Comparison of ENCODE assay signal across 29 cellular contexts in the genomic region with DNA sequence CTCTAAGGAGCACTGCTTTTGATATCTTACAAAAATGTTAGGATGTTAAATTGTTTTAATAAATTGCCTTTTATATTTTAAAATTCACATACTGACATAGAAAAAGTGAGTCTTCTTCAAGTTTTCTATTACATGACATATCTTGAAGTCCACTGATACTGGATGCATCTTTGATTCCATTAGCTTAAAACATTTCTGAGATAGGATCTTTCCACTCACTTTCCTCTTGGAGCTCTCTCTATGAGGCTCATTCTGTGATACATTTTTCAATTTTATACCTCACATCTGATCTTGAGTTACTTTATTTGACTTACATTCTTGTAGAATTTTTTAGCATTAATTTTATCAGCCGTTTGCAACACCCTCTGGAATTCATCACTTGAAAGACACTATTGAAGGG.
"Had no signal": no experiment of that assay in that cellular context is flagged by ENCODE, and none has a peak within 500 bp of the region (broad histone marks: within the 10 kb centered on the region; RNA-seq: fewer than 3 reads in every experiment).

No MANE protein-coding gene starts in this region.

- H3K36me3 Mint-ChIP-seq: stimulated activated effector memory CD8-positive, alpha-beta T cell treated with anti-CD3 and anti-CD28 coated beads, Interleukin-12 subunit alpha, Interleukin-12 subunit beta, amount 100 ng/mL, for 72 hours; stimulated activated memory B cell treated with anti-CD40 and anti-IgM and Interleukin-4, amounts not matched to agents 10 μg/mL and 1 μg/mL and 100 μg/mL, for 72 hours; stimulated activated naive B cell treated with anti-CD40 and anti-IgM and Interleukin-4, amounts not matched to agents 10 μg/mL and 1 μg/mL and 100 μg/mL, for 72 hours; type B pancreatic cell had no signal

- H3K27me3 ChIP-seq: suprapubic skin, testis, thyroid gland, tibial nerve, transverse colon, upper lobe of left lung, upper lobe of right lung, uterus, vagina had no signal

- H3K4me3 Mint-ChIP-seq: stimulated activated effector memory CD8-positive, alpha-beta T cell treated with anti-CD3 and anti-CD28 coated beads, Interleukin-12 subunit alpha, Interleukin-12 subunit beta, amount 100 ng/mL, for 72 hours; stimulated activated memory B cell treated with anti-CD40 and anti-IgM and Interleukin-4, amounts not matched to agents 10 μg/mL and 1 μg/mL and 100 μg/mL, for 72 hours; stimulated activated naive B cell treated with anti-CD40 and anti-IgM and Interleukin-4, amounts not matched to agents 10 μg/mL and 1 μg/mL and 100 μg/mL, for 72 hours; stimulated activated naive CD8-positive, alpha-beta T cell treated with anti-CD3 and anti-CD28 coated beads, Interleukin-15, amount 100 ng/mL, for 72 hours; stimulated activated naive CD8-positive, alpha-beta T cell treated with anti-CD3 and anti-CD28 coated beads, Interleukin-15, Interleukin-2, amounts not matched to agents 100 ng/mL and 50 ng/mL, for 24 hours; type B pancreatic cell had no signal

- DNase-seq: stimulated activated CD4-positive, alpha-beta T cell treated with anti-CD3 and anti-CD28 coated beads, Interleukin-2, amount 100 ng/mL, for 48 hours; stimulated activated CD4-positive, alpha-beta T cell treated with anti-CD3 and anti-CD28 coated beads, Interleukin-4, amount 100 ng/mL, for 1 hour; stimulated activated CD4-positive, alpha-beta T cell treated with anti-CD3 and anti-CD28 coated beads, Interleukin-4, amount 100 ng/mL, for 24 hours; stimulated activated CD4-positive, alpha-beta T cell treated with anti-CD3 and anti-CD28 coated beads, Interleukin-4, amount 100 ng/mL, for 4 hours; stimulated activated CD8-positive, alpha-beta memory T cell treated with anti-CD3 and anti-CD28 coated beads, Interleukin-4, amount 100 ng/mL, for 48 hours; stimulated activated naive B cell treated with anti-CD40 and anti-IgM and Interleukin-4, amounts not matched to agents 10 μg/mL and 1 μg/mL and 100 μg/mL, for 72 hours; stimulated activated naive CD4-positive, alpha-beta T cell; stimulated activated naive CD4-positive, alpha-beta T cell treated with Interleukin-2 at 50 U/mL for 16 hours; stimulated activated naive CD8-positive, alpha-beta T cell treated with anti-CD3 and anti-CD28 coated beads, Interleukin-15, amount 100 ng/mL, for 72 hours; stimulated activated naive CD8-positive, alpha-beta T cell treated with anti-CD3 and anti-CD28 coated beads, Interleukin-15, Interleukin-2, amounts not matched to agents 100 U/mL and 50 U/mL, for 24 hours; stomach; substantia nigra; testis; thyroid gland; tibial artery; transverse colon; trophoblast cell; upper lobe of left lung; upper lobe of right lung; uterus had no signal

- H3K4me1 Mint-ChIP-seq: stimulated activated effector memory CD8-positive, alpha-beta T cell treated with anti-CD3 and anti-CD28 coated beads, Interleukin-12 subunit alpha, Interleukin-12 subunit beta, amount 100 ng/mL, for 72 hours; stimulated activated memory B cell treated with anti-CD40 and anti-IgM and Interleukin-4, amounts not matched to agents 10 μg/mL and 1 μg/mL and 100 μg/mL, for 72 hours; stimulated activated naive B cell treated with anti-CD40 and anti-IgM and Interleukin-4, amounts not matched to agents 10 μg/mL and 1 μg/mL and 100 μg/mL, for 72 hours; stimulated activated naive CD8-positive, alpha-beta T cell treated with anti-CD3 and anti-CD28 coated beads, Interleukin-15, amount 100 ng/mL, for 72 hours had no signal

- FAIRE-seq: urothelium cell line had no signal

- H3K27ac Mint-ChIP-seq: stimulated activated effector memory CD8-positive, alpha-beta T cell treated with anti-CD3 and anti-CD28 coated beads, Interleukin-12 subunit alpha, Interleukin-12 subunit beta, amount 100 ng/mL, for 72 hours; stimulated activated memory B cell treated with anti-CD40 and anti-IgM and Interleukin-4, amounts not matched to agents 10 μg/mL and 1 μg/mL and 100 μg/mL, for 72 hours; stimulated activated naive B cell treated with anti-CD40 and anti-IgM and Interleukin-4, amounts not matched to agents 10 μg/mL and 1 μg/mL and 100 μg/mL, for 72 hours; stimulated activated naive CD8-positive, alpha-beta T cell treated with anti-CD3 and anti-CD28 coated beads, Interleukin-15, amount 100 ng/mL, for 72 hours; stimulated activated naive CD8-positive, alpha-beta T cell treated with anti-CD3 and anti-CD28 coated beads, Interleukin-15, Interleukin-2, amounts not matched to agents 100 ng/mL and 50 ng/mL, for 24 hours; type B pancreatic cell had no signal

- ATAC-seq: stimulated activated effector memory CD8-positive, alpha-beta T cell treated with anti-CD3 and anti-CD28 coated beads, Interleukin-12 subunit alpha, Interleukin-12 subunit beta, amount 100 ng/mL, for 72 hours; stimulated activated memory B cell treated with anti-CD40 and anti-IgM and Interleukin-4, amounts not matched to agents 10 μg/mL and 1 μg/mL and 100 μg/mL, for 72 hours; stimulated activated naive B cell treated with anti-CD40 and anti-IgM and Interleukin-4, amounts not matched to agents 10 μg/mL and 1 μg/mL and 100 μg/mL, for 72 hours; stimulated activated naive CD8-positive, alpha-beta T cell treated with anti-CD3 and anti-CD28 coated beads, Interleukin-15, amount 100 ng/mL, for 72 hours; stimulated activated naive CD8-positive, alpha-beta T cell treated with anti-CD3 and anti-CD28 coated beads, Interleukin-15, Interleukin-2, amounts not matched to agents 100 U/mL and 50 U/mL, for 24 hours; upper lobe of right lung had no signal

- H3K27ac ChIP-seq: stomach, suprapubic skin, testis, thoracic aorta, thyroid gland, tibial artery, tibial nerve, transverse colon, upper lobe of left lung, upper lobe of right lung, uterus, vagina had no signal

- H3K4me3 ChIP-seq: stomach, suprapubic skin, testis, thoracic aorta, thyroid gland, tibial artery, tibial nerve, transverse colon, upper lobe of left lung, upper lobe of right lung, uterus, vagina had no signal

- H3K27me3 Mint-ChIP-seq: stimulated activated memory B cell treated with anti-CD40 and anti-IgM and Interleukin-4, amounts not matched to agents 10 μg/mL and 1 μg/mL and 100 μg/mL, for 72 hours; stimulated activated naive B cell treated with anti-CD40 and anti-IgM and Interleukin-4, amounts not matched to agents 10 μg/mL and 1 μg/mL and 100 μg/mL, for 72 hours; stimulated activated naive CD8-positive, alpha-beta T cell treated with anti-CD3 and anti-CD28 coated beads, Interleukin-15, amount 100 ng/mL, for 72 hours; stimulated activated naive CD8-positive, alpha-beta T cell treated with anti-CD3 and anti-CD28 coated beads, Interleukin-15, Interleukin-2, amounts not matched to agents 100 ng/mL and 50 ng/mL, for 24 hours; type B pancreatic cell had no signal

- H3K36me3 ChIP-seq: stomach, suprapubic skin, thoracic aorta, thyroid gland, tibial artery, tibial nerve, transverse colon, upper lobe of left lung, upper lobe of right lung, uterus, vagina had no signal

- H3K9me3 ChIP-seq: stomach, thoracic aorta, thyroid gland, tibial artery, tibial nerve, transverse colon, upper lobe of left lung, upper lobe of right lung, uterus, vagina had no signal

- H3K9me3 Mint-ChIP-seq: type B pancreatic cell had no signal

- H3K4me1 ChIP-seq: stomach, suprapubic skin, testis, thyroid gland, tibial artery, tibial nerve, transverse colon, upper lobe of left lung, upper lobe of right lung, uterus, vagina had no signal
